Comparison of ENCODE assay signal across 23 cellular contexts in the genomic region with DNA sequence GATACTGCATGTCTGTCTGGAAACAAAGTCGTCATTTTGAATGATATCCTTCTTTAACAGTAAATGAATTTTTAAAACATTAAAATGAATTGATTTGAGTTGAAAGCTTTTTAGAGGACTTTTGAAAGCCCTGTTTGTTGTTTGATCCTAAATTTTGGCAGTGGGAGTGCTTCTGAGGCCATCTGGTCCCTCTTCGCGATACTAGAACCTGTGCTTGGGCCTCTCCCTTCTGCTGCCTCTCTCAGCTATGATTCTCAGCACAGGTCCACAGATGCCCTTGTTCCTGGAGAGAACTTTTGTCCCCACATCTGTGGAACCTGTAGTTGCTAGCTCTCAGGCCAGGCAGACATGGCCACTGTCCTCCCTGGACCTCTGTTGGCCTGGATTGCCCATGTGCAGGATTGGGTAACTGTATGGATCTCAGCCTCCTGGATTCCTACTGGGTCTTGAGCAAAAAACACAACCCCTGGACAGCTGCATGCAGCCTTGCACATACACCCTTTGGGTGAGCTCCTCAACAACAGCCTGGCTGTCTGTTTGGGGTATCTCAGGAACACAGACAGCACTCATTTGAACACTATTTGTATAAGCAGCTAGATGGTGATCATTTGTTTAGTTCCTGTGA. TPM values are rescaled to one million over a fixed set of nuclear protein-coding genes. Genes with fewer than 3 reads are reported as not detected.
DNase-seq lines count a peak whose midpoint lies in the region; ATAC-seq, FAIRE-seq and TF ChIP-seq lines count a peak whose summit lies in the region.
"Had no signal": no experiment of that assay in that cellular context is flagged by ENCODE, and none has a peak within 500 bp of the region (broad histone marks: within the 10 kb centered on the region; RNA-seq: fewer than 3 reads in every experiment).

No MANE protein-coding gene starts in this region.

- H3K27me3 ChIP-seq in IMR-90 (ENCODE audit: control insufficient read depth, insufficient read depth, low read length) = no peaks in the 10 kb centered on the region
- no peaks in the 10 kb centered on the region for H3K27me3 ChIP-seq in H1 (replicated peaks in 1 of 4; ENCODE audit: control insufficient read depth in 3 of 4, extremely low read depth in 1 of 4, insufficient read depth in 3 of 4, low read length in 3 of 4)

- no peaks in the 10 kb centered on the region for H3K9me1 ChIP-seq in IMR-90 (ENCODE audit: insufficient read depth, low read length)

- intact Hi-C loops in activated CD4-positive, alpha-beta T cell treated with anti-CD3 and anti-CD28 coated beads, Interleukin-2, amount 10 ng/mL, durations not matched to agents 24 days and 14 days (cut with micrococcal nuclease) = no loop called here
- intact Hi-C loops in IMR-90 (cut with micrococcal nuclease) = no loop called here

- peaks cover 10 to 99% of the 10 kb centered on the region in 2 experiments for H3K79me2 ChIP-seq in H1 (ENCODE audit: control insufficient read depth in 1 of 2, insufficient read depth in 2 of 2, low read length in 2 of 2)

- H3K23ac ChIP-seq in IMR-90 (ENCODE audit: low read depth, low read length) (0 out of 2 replicates have a peak overlapping the region, but pooled peaks have one; percentile 21), H1 (ENCODE audit: insufficient read length) (no peak overlapping the region)

- H2BK120ac ChIP-seq in IMR-90 (ENCODE audit: low read depth, low read length) (no peak overlapping the region), H1 (replicated peaks; ENCODE audit: low read depth, low read length) (no peak overlapping the region)

- H3K36me3 Mint-ChIP-seq in activated CD4-positive, alpha-beta T cell treated with anti-CD3 and anti-CD28 coated beads, Interleukin-2, amount 10 ng/mL, durations not matched to agents 24 days and 14 days (ENCODE audit: low read depth) = no peaks in the 10 kb centered on the region
- no peaks in the 10 kb centered on the region for H3K36me3 Mint-ChIP-seq in stimulated activated memory B cell treated with anti-CD40 and anti-IgM and Interleukin-4, amounts not matched to agents 10 μg/mL and 1 μg/mL and 100 μg/mL, for 72 hours
- no peaks in the 10 kb centered on the region for H3K36me3 Mint-ChIP-seq in T-cell

- H3K4me3 Mint-ChIP-seq in activated CD4-positive, alpha-beta T cell treated with anti-CD3 and anti-CD28 coated beads, Interleukin-2, amount 10 ng/mL, durations not matched to agents 24 days and 14 days = no peak overlapping the region
- no peak overlapping the region for H3K4me3 Mint-ChIP-seq in stimulated activated memory B cell treated with anti-CD40 and anti-IgM and Interleukin-4, amounts not matched to agents 10 μg/mL and 1 μg/mL and 100 μg/mL, for 72 hours
- H3K4me3 Mint-ChIP-seq in T-cell = no peak overlapping the region
- H3K4me3 Mint-ChIP-seq: CD4-positive, alpha-beta T cell had no signal

- H3K18ac ChIP-seq in IMR-90 (ENCODE audit: low read depth, low read length) (no peak overlapping the region), H1 (ENCODE audit: extremely low read depth, low read length) (peak overlapping the region; percentile 11)

- H2AFZ ChIP-seq in IMR-90 (replicated peaks; ENCODE audit: low read length, poor library complexity) (no peak overlapping the region), H1 (ENCODE audit: low read length) (no peak overlapping the region)

- no peak overlapping the region for H3K4ac ChIP-seq in IMR-90 (ENCODE audit: low read depth, low read length)
- H3K4ac ChIP-seq in H1 (replicated peaks; ENCODE audit: insufficient read length, low read depth, low read length) = no peak overlapping the region

- no peak overlapping the region for H2BK20ac ChIP-seq in IMR-90 (ENCODE audit: low read depth, low read length)
- peak overlapping the region; percentile 6; the same call in 1 of the 2 replicates for H2BK20ac ChIP-seq in H1 (ENCODE audit: low read length)

- no peak overlapping the region for H2AK9ac ChIP-seq in IMR-90 (replicated peaks; ENCODE audit: low read depth, low read length, poor library complexity)

- H4K5ac ChIP-seq in IMR-90 (ENCODE audit: low read depth, low read length) = no peak overlapping the region
- H4K5ac ChIP-seq in H1 (ENCODE audit: insufficient read length, low read depth, low read length) = no peak overlapping the region

- FAIRE-seq in H1 (lab: Jason Lieb, UNC) = no peak
- FAIRE-seq: G401.6, GM18507, HepG2 had no signal

- 100% methylated on average over 2 of the region's 3 CpGs; no CpG with 5 or more reads in 1 of the 2 experiments for WGBS in IMR-90 (ENCODE audit: extremely low coverage in 2 of 2, insufficient read length in 1 of 2), 2 experiments
- 78% methylated on average over 3 of the region's 3 CpGs; no CpG with 5 or more reads in 1 of the 2 experiments for WGBS in H1 (ENCODE audit: extremely low coverage in 1 of 2, insufficient coverage in 1 of 2, insufficient read length in 1 of 2, insufficient replicate concordance in 2 of 2, low coverage in 1 of 2, low lambda C conversion rate in 2 of 2, missing lambda C conversion rate in 1 of 2), 2 experiments

- H3K14ac ChIP-seq in IMR-90 (replicated peaks; ENCODE audit: low read depth, low read length) (no peak overlapping the region), H1 (ENCODE audit: insufficient read length) (no peak overlapping the region)

- H2BK15ac ChIP-seq in IMR-90 (ENCODE audit: low read depth, low read length) = no peak overlapping the region
- no peak overlapping the region for H2BK15ac ChIP-seq in H1 (ENCODE audit: low read length)

- H3K4me1 Mint-ChIP-seq in activated CD4-positive, alpha-beta T cell treated with anti-CD3 and anti-CD28 coated beads, Interleukin-2, amount 10 ng/mL, durations not matched to agents 24 days and 14 days = peaks cover 3% of the 10 kb centered on the region
- H3K4me1 Mint-ChIP-seq in stimulated activated memory B cell treated with anti-CD40 and anti-IgM and Interleukin-4, amounts not matched to agents 10 μg/mL and 1 μg/mL and 100 μg/mL, for 72 hours = peaks cover 77% of the 10 kb centered on the region
- peaks cover 27 to 48% (median 35%) of the 10 kb centered on the region in 3 donors for H3K4me1 Mint-ChIP-seq in T-cell

- no peak for ATAC-seq in IMR-90 (ENCODE audit: low read depth)
- ATAC-seq in stimulated activated memory B cell treated with anti-CD40 and anti-IgM and Interleukin-4, amounts not matched to agents 10 μg/mL and 1 μg/mL and 100 μg/mL, for 72 hours = no peak
- no peak for ATAC-seq in T-cell (replicated peaks in 1 of 4)
- ATAC-seq: HCT116, HepG2 had no signal

- H3K4me1 ChIP-seq in IMR-90 (ENCODE audit: control insufficient read depth, insufficient read depth, low read length) (peaks cover 3% of the 10 kb centered on the region; the same call in 1 of the 2 replicates), H1 (replicated peaks in 1 of 4; ENCODE audit: control insufficient read depth in 3 of 4, insufficient read depth in 4 of 4, low read length in 3 of 4) (peaks cover 6 to 26% (median 19%) of the 10 kb centered on the region in 4 experiments; a peak in 6 of 7 replicates)
- H3K4me1 ChIP-seq: BE2C, SJSA1 had no signal

- no peaks in the 10 kb centered on the region for H3K36me3 ChIP-seq in IMR-90 (ENCODE audit: control insufficient read depth, insufficient read depth, low read length)
- no peaks in the 10 kb centered on the region for H3K36me3 ChIP-seq in H1 (ENCODE audit: control insufficient read depth in 2 of 4, insufficient read depth in 4 of 4, low read length in 3 of 4)
- H3K36me3 ChIP-seq: BE2C, SJSA1 had no signal

- dilution Hi-C loops in IMR-90 (cut with HindIII; ENCODE audit: low sequenced_read_pairs, unreplicated experiment) = no loop called here

- H3K27ac ChIP-seq in IMR-90 (ENCODE audit: insufficient read depth, low read length) (no peak overlapping the region), H1 (ENCODE audit: low read depth, low read length) (no peak overlapping the region)
- H3K27ac ChIP-seq: 22Rv1, SJSA1 had no signal

- H4K91ac ChIP-seq in IMR-90 (ENCODE audit: insufficient read depth, low read depth, low read length) (no peak overlapping the region), H1 (replicated peaks; ENCODE audit: insufficient read length, low read length) (peak overlapping the region; percentile 67)

- H2BK12ac ChIP-seq in H1 (ENCODE audit: low read depth, low read length) = no peak overlapping the region; the same call in 1 of the 2 replicates

- POLR2A ChIA-PET in IMR-90 (lab: Charles Lee; ENCODE audit: unreplicated experiment) = no interaction called here
- POLR2A ChIA-PET in H1 (lab: Charles Lee; ENCODE audit: partially characterized antibody) = no interaction called here
- POLR2A ChIA-PET in HEK293T (lab: Yijun Ruan, JAX) = no interaction called here
- POLR2A ChIA-PET in T-cell (lab: Charles Lee) = no interaction called here

- TF ChIP-seq RAD21 in IMR-90 (IDR thresholded peaks at IDR 0.05; ENCODE audit: low read length) (no peak), H1 (IDR thresholded peaks at IDR 0.05 in 1 of 2, conservative IDR thresholded peaks at IDR 0.05 in 1 of 2; ENCODE audit: low read depth in 2 of 2, low read length in 2 of 2) (no peak)

- CTCF ChIA-PET in IMR-90 (lab: Yijun Ruan, JAX) (no interaction called here), H1 (lab: Charles Lee; ENCODE audit: partially characterized antibody) (interaction anchor here (0.8 to 1.1 kb wide), 2 partner anchors 28 to 96 kb away, joined by 3 read pairs; no protein-coding TSS in a partner anchor), HEK293T (lab: Yijun Ruan, JAX) (no interaction called here), T-cell (lab: Charles Lee) (interaction anchor here in 1 of 2 donors (1.2 kb wide), 1 partner anchor 191 kb away, joined by 3 read pairs; no protein-coding TSS in a partner anchor)

- H3K4me2 ChIP-seq in IMR-90 (ENCODE audit: low read depth, low read length) (no peak overlapping the region), H1 (ENCODE audit: insufficient read depth in 1 of 2, low read depth in 2 of 2, low read length in 2 of 2) (no peak overlapping the region; a peak in 1 of 4 replicates)

- no peaks in the 10 kb centered on the region for H3K9me3 ChIP-seq in IMR-90 (ENCODE audit: control insufficient read depth, insufficient read depth, low read length)
- H3K9me3 ChIP-seq in H1 (ENCODE audit: insufficient read depth in 2 of 2, low read depth in 1 of 2, low read length in 1 of 2) = no peaks in the 10 kb centered on the region
- H3K9me3 ChIP-seq: BE2C, SJSA1 had no signal

- H2AK5ac ChIP-seq in IMR-90 (ENCODE audit: low read depth, low read length) (no peak overlapping the region), H1 (ENCODE audit: low read depth, low read length) (peak overlapping the region; percentile 92; the same call in 1 of the 2 replicates)

- H3K4me3 ChIP-seq in IMR-90 (ENCODE audit: insufficient read depth, low read depth, low read length) (no peak overlapping the region), H1 (ENCODE audit: extremely low read depth in 1 of 4, insufficient read depth in 2 of 4, low read depth in 3 of 4, low read length in 4 of 4) (no peak overlapping the region)
- H3K4me3 ChIP-seq: SJSA1 had no signal

- H4K8ac ChIP-seq in IMR-90 (ENCODE audit: low read depth in 2 of 2, low read length in 2 of 2) (no peak overlapping the region), H1 (ENCODE audit: extremely low read depth, insufficient read depth, low read length) (peak overlapping the region; percentile 88)

- H3K27me3 Mint-ChIP-seq in activated CD4-positive, alpha-beta T cell treated with anti-CD3 and anti-CD28 coated beads, Interleukin-2, amount 10 ng/mL, durations not matched to agents 24 days and 14 days = peaks cover 67% of the 10 kb centered on the region
- no peaks in the 10 kb centered on the region for H3K27me3 Mint-ChIP-seq in stimulated activated memory B cell treated with anti-CD40 and anti-IgM and Interleukin-4, amounts not matched to agents 10 μg/mL and 1 μg/mL and 100 μg/mL, for 72 hours
- H3K27me3 Mint-ChIP-seq in T-cell = peaks cover 0 to 5% of the 10 kb centered on the region in 2 donors
- H3K27me3 Mint-ChIP-seq: CD4-positive, alpha-beta T cell had no signal

- in situ Hi-C loops in IMR-90 (cut with MboI; ENCODE audit: low sequenced_read_pairs) = no loop called here

- H3K27ac Mint-ChIP-seq in activated CD4-positive, alpha-beta T cell treated with anti-CD3 and anti-CD28 coated beads, Interleukin-2, amount 10 ng/mL, durations not matched to agents 24 days and 14 days = no peak overlapping the region
- H3K27ac Mint-ChIP-seq in stimulated activated memory B cell treated with anti-CD40 and anti-IgM and Interleukin-4, amounts not matched to agents 10 μg/mL and 1 μg/mL and 100 μg/mL, for 72 hours = peak overlapping the region; percentile 63
- H3K27ac Mint-ChIP-seq in T-cell = no peak overlapping the region
- H3K27ac Mint-ChIP-seq: CD4-positive, alpha-beta T cell had no signal

- no peaks in the 10 kb centered on the region for H3K9me3 Mint-ChIP-seq in activated CD4-positive, alpha-beta T cell treated with anti-CD3 and anti-CD28 coated beads, Interleukin-2, amount 10 ng/mL, durations not matched to agents 24 days and 14 days
- H3K9me3 Mint-ChIP-seq in stimulated activated memory B cell treated with anti-CD40 and anti-IgM and Interleukin-4, amounts not matched to agents 10 μg/mL and 1 μg/mL and 100 μg/mL, for 72 hours = no peaks in the 10 kb centered on the region
- no peaks in the 10 kb centered on the region for H3K9me3 Mint-ChIP-seq in T-cell
- H3K9me3 Mint-ChIP-seq: CD4-positive, alpha-beta T cell had no signal

- peaks cover 18% of the 10 kb centered on the region; the same call in 1 of the 2 replicates for H4K20me1 ChIP-seq in IMR-90 (ENCODE audit: insufficient read depth, low read length)
- H4K20me1 ChIP-seq in H1 (replicated peaks in 1 of 2; ENCODE audit: control insufficient read depth in 1 of 2, insufficient read depth in 2 of 2, low read length in 2 of 2) = peaks cover 8 to 13% of the 10 kb centered on the region in 2 experiments

- H3K23me2 ChIP-seq in H1 (ENCODE audit: low read depth, low read length) = no peaks in the 10 kb centered on the region; the same call in 1 of the 2 replicates

- H2BK5ac ChIP-seq in IMR-90 (ENCODE audit: low read depth, low read length, poor library complexity, severe bottlenecking) (no peak overlapping the region), H1 (ENCODE audit: low read depth, low read length) (peak overlapping the region; percentile 18; the same call in 1 of the 2 replicates)

- TF ChIP-seq EP300 in H1 (IDR thresholded peaks at IDR 0.05; ENCODE audit: borderline replicate concordance in 1 of 2, low read depth in 2 of 2, low read length in 2 of 2) = no peak

- no peak overlapping the region for H3K9ac ChIP-seq in IMR-90 (ENCODE audit: low read depth, low read length)
- H3K9ac ChIP-seq in H1 (replicated peaks in 1 of 4; ENCODE audit: extremely low read depth in 1 of 4, low read depth in 3 of 4, low read length in 3 of 4) = no peak overlapping the region; a peak in 1 of 7 replicates

- H3K79me1 ChIP-seq in IMR-90 (ENCODE audit: low read depth in 1 of 2, low read length in 2 of 2) (peaks cover 10 to 21% of the 10 kb centered on the region in 2 experiments; a peak in 3 of 4 replicates), H1 (ENCODE audit: low read depth, low read length) (peaks cover 5% of the 10 kb centered on the region; the same call in 1 of the 2 replicates)

- DNase-seq in activated CD4-positive, alpha-beta T cell treated with anti-CD3 and anti-CD28 coated beads, Interleukin-2, amount 10 ng/mL, durations not matched to agents 24 days and 14 days = peak; percentile 40
- DNase-seq in activated CD4-positive, alpha-beta T cell treated with anti-CD3 and anti-CD28 coated beads for 4 hours = no peak
- DNase-seq in IMR-90 (no peak), H1 (ENCODE audit: low read depth in 1 of 2, low spot score in 2 of 2) (no peak), HEK293T (ENCODE audit: extremely low spot score) (no peak), T-cell (no peak)
- no peak for DNase-seq in stimulated activated CD4-positive, alpha-beta T cell treated with anti-CD3 and anti-CD28 coated beads, Interleukin-15, amount 100 ng/mL, for 24 hours
- DNase-seq: BE2C; CD4-positive, alpha-beta T cell; MM.1S; NCI-H1105; NCI-H1694 treated with DMSO at 0.1 percent for 48 hours; NCI-H446 treated with DMSO at 0.1 percent for 48 hours; NK-92 treated with Interleukin-12 subunit alpha and Interleukin-12 subunit beta, amount 100 ng/mL, for 24 hours; OCI-M1; RPMI8226 had no signal

- TF ChIP-seq CTCF in IMR-90 (conservative IDR thresholded peaks at IDR 0.05; ENCODE audit: low read depth, low read length) (no peak), H1 (IDR thresholded peaks at IDR 0.05; ENCODE audit: control extremely low read depth in 1 of 3, insufficient read depth in 1 of 3, low read depth in 1 of 3, low read length in 3 of 3) (no peak)

- TF ChIP-seq POLR2A in IMR-90 (IDR thresholded peaks at IDR 0.05; ENCODE audit: low read depth, low read length) (no peak), H1 (IDR thresholded peaks at IDR 0.05; ENCODE audit: control extremely low read depth in 1 of 2, low read depth in 2 of 2, low read length in 2 of 2) (no peak)

- H3K56ac ChIP-seq in IMR-90 (ENCODE audit: extremely low read depth, insufficient read depth, low read length) (no peak overlapping the region), H1 (replicated peaks; ENCODE audit: insufficient read length, low read depth, low read length) (no peak overlapping the region)

- BruUV-seq in IMR-90 (replicated peaks; lab: Mats Ljungman, UMichigan) = no TSS peak

RNA-seq across cellular contexts. Expression of a gene that starts 21.9 kb away (rescaled TPM):
- 0.70 and 0.90 TPM in 2 replicates for total RNA-seq in activated CD4-positive, alpha-beta T cell treated with anti-CD3 and anti-CD28 coated beads, Interleukin-2, amount 10 ng/mL, durations not matched to agents 24 days and 14 days
- total RNA-seq in IMR-90 (2012; rRNA removed) (13.8 and 14.4 TPM in 2 replicates), T-cell (1 to 10 TPM; 1.9 to 5.3 (median 3.0) TPM)
- polyA plus RNA-seq in IMR-90 (2012; rRNA removed) (6.6 and 7.7 TPM in 2 replicates), H1 (2011; rRNA removed) (9.5 and 13.5 TPM in 2 replicates)
- polyA plus RNA-seq in IMR-90 (2012; cell fraction: cytosol; rRNA removed) = 2.8 and 5.4 TPM in 2 replicates
- polyA plus RNA-seq in IMR-90 (2012; cell fraction: nucleus; rRNA removed; ENCODE audit: low replicate concordance) = 1.2 and 5.5 TPM in 2 replicates
- 31.9 and 34.5 TPM in 2 replicates for total RNA-seq in H1 (2021; fragmentation: NEBNext Ultra II Directional; extraction: Animal tissue kit (Norgen Biotek cat#: 25700))
- 14.5 TPM for polyA plus RNA-seq in H1 (2011; cell fraction: cytosol; rRNA removed)
- 11.0 TPM for polyA plus RNA-seq in H1 (2011; cell fraction: nucleus; rRNA removed)
- 19.6 to 25.7 TPM (median 21.6 TPM) in 4 replicates for polyA plus RNA-seq in H1 (2012, experiment 1 of 2)
- polyA plus RNA-seq in H1 (2012, experiment 2 of 2) = 14.0 TPM
- 36.2 TPM for polyA plus RNA-seq in H1 (2013, experiment 1 of 2)
- polyA plus RNA-seq in H1 (2013, experiment 2 of 2) = 38.7 TPM
- polyA minus RNA-seq in H1 (2011; rRNA and poly(A)+ RNA removed) = 16.8 and 20.8 TPM in 2 replicates
- polyA minus RNA-seq in H1 (2011; cell fraction: cytosol; rRNA and poly(A)+ RNA removed) = 17.0 TPM
- 28.7 TPM for polyA minus RNA-seq in H1 (2011; cell fraction: nucleus; rRNA and poly(A)+ RNA removed)
- polyA plus RNA-seq: HepG2 had no signal
